18 cellular contexts compared by ENCODE assay signal in the genomic region with DNA sequence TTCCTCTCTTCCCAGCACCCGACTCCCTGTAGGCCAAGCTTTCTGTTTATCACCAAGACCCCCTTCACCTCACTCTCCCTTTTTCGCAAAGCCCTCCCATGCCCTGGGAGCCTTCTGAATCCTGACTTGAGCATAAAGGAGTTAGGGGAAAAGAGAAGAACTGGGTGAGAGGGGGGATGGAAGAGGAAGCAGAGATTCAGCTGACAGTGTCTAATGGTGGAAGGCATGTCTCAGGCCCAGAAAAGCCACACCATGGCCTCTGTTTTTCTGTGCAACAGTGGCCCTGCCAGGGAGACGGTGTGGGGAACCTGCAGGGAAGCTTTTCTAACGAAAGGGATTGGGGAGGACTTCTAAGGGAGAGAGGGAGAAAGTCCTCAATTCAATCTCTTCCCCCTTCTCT. TPM values are rescaled to one million over a fixed set of nuclear protein-coding genes. Genes with fewer than 3 reads are reported as not detected.
DNase-seq lines count a peak whose midpoint lies in the region; ATAC-seq and TF ChIP-seq lines count a peak whose summit lies in the region.
"Had no signal": no experiment of that assay in that cellular context is flagged by ENCODE, and none has a peak within 500 bp of the region (broad histone marks: within the 10 kb centered on the region; RNA-seq: fewer than 3 reads in every experiment).

No MANE protein-coding gene starts in this region.

- H3F3A ChIP-seq in PC-3 (ENCODE audit: low read length, unreplicated experiment) (no peaks in the 10 kb centered on the region), smooth muscle cell (ENCODE audit: low read depth) (peaks cover 11% of the 10 kb centered on the region)

- WGBS in esophagus squamous epithelium, 2 donors: 70 to 85% methylated on average over 3 of the region's 4 CpGs
- WGBS in smooth muscle cell (ENCODE audit: low lambda C conversion rate): 87% methylated on average over 4 of the region's 4 CpGs

- H3K4me3 ChIP-seq in DND-41 (ENCODE audit: low read depth in 1 of 2, low read length in 2 of 2) (no peak overlapping the region), PC-3 (ENCODE audit: low read length) (no peak overlapping the region), esophagus squamous epithelium (no peak overlapping the region), smooth muscle cell (no peak overlapping the region)
- no peak overlapping the region for H3K4me3 ChIP-seq in CD8-positive, alpha-beta T cell (ENCODE audit: low read depth, low read length)

- H3K9ac ChIP-seq in DND-41 (ENCODE audit: low read depth, low read length) (no peak overlapping the region), PC-3 (ENCODE audit: low read length) (no peak overlapping the region), smooth muscle cell (ENCODE audit: low read depth) (no peak overlapping the region)

- H3K9me3 ChIP-seq in DND-41 (ENCODE audit: insufficient read depth, low read length, severe bottlenecking): no peaks in the 10 kb centered on the region
- no peaks in the 10 kb centered on the region for H3K9me3 ChIP-seq in PC-3 (ENCODE audit: low read length)
- no peaks in the 10 kb centered on the region for H3K9me3 ChIP-seq in esophagus squamous epithelium
- H3K9me3 ChIP-seq in smooth muscle cell (replicated peaks; ENCODE audit: low read depth): no peaks in the 10 kb centered on the region
- H3K9me3 ChIP-seq in CD8-positive, alpha-beta T cell (ENCODE audit: low read length): no peaks in the 10 kb centered on the region

- no peaks in the 10 kb centered on the region for H3K36me3 ChIP-seq in DND-41 (ENCODE audit: insufficient read depth, low read length)
- H3K36me3 ChIP-seq in PC-3 (ENCODE audit: low read depth, low read length): no peaks in the 10 kb centered on the region
- H3K36me3 ChIP-seq in esophagus squamous epithelium: no peaks in the 10 kb centered on the region
- H3K36me3 ChIP-seq in smooth muscle cell (ENCODE audit: low read depth): no peaks in the 10 kb centered on the region
- H3K36me3 ChIP-seq in CD8-positive, alpha-beta T cell (ENCODE audit: insufficient read depth, low read length): no peaks in the 10 kb centered on the region

- ATAC-seq in DND-41 (ENCODE audit: insufficient read depth, low read depth): no peak
- no peak for ATAC-seq in PC-3
- ATAC-seq in CD8-positive, alpha-beta T cell: no peak
- ATAC-seq: activated CD8-positive, alpha-beta T cell treated with anti-CD3 and anti-CD28 coated beads, Interleukin-2, amount 10 ng/mL, durations not matched to agents 7 days and 5 days; activated naive CD4-positive, alpha-beta T cell treated with anti-CD3 and anti-CD28 coated beads, Interleukin-2, amount 50 U/mL, for 72 hours had no signal

- H3K4me3 Mint-ChIP-seq in CD8-positive, alpha-beta T cell: no peak overlapping the region
- H3K4me3 Mint-ChIP-seq in Calu3 (ENCODE audit: low read depth, unreplicated experiment): no peak overlapping the region
- H3K4me3 Mint-ChIP-seq: activated B cell treated with CpG ODN at 0.5 μM for 24 hours; activated CD8-positive, alpha-beta T cell treated with anti-CD3 and anti-CD28 coated beads, Interleukin-2, amount 10 ng/mL, durations not matched to agents 7 days and 5 days; endodermal cell; mesothelial cell of epicardium had no signal

- H3K27ac ChIP-seq in DND-41 (ENCODE audit: low read length) (no peak overlapping the region), PC-3 (ENCODE audit: low read length) (no peak overlapping the region), esophagus squamous epithelium (peak overlapping the region in 3 of 4 donors; percentile 34 to 83 (median 42)), smooth muscle cell (ENCODE audit: low read depth) (no peak overlapping the region)
- H3K27ac ChIP-seq in CD8-positive, alpha-beta T cell (ENCODE audit: low read depth, low read length): no peak overlapping the region

- CTCF ChIA-PET in PC-3 (lab: Charles Lee): no interaction called here
- CTCF ChIA-PET in CD8-positive, alpha-beta T cell (lab: Charles Lee): interaction anchor here (0.6 kb wide), 1 partner anchor 9 kb away, joined by 3 read pairs; no protein-coding TSS in a partner anchor
- CTCF ChIA-PET in Calu3 (lab: Charles Lee): interaction anchor here (1.1 to 1.5 kb wide), 4 partner anchors 14 to 32 kb away, joined by 3 to 4 read pairs (median 4); no protein-coding TSS in a partner anchor

- H3K4me1 Mint-ChIP-seq in CD8-positive, alpha-beta T cell (ENCODE audit: low read depth): peaks cover 8% of the 10 kb centered on the region
- peaks cover 33% of the 10 kb centered on the region for H3K4me1 Mint-ChIP-seq in Calu3 (ENCODE audit: low read depth, unreplicated experiment)

- no peaks in the 10 kb centered on the region for H3K27me3 Mint-ChIP-seq in CD8-positive, alpha-beta T cell (ENCODE audit: low read depth)
- no peaks in the 10 kb centered on the region for H3K27me3 Mint-ChIP-seq in Calu3 (ENCODE audit: unreplicated experiment)
- H3K27me3 Mint-ChIP-seq: activated B cell treated with CpG ODN at 0.5 μM for 24 hours had no signal

- intact Hi-C loops in PC-3 (cut with micrococcal nuclease) (no loop called here), esophagus squamous epithelium (cut with DNase I) (no loop called here), Calu3 (cut with micrococcal nuclease; ENCODE audit: unreplicated experiment) (no loop called here)
- intact Hi-C loops in CD8-positive, alpha-beta T cell (cut with DNase I, micrococcal nuclease): no loop called here

- H3K9me3 Mint-ChIP-seq in CD8-positive, alpha-beta T cell: no peaks in the 10 kb centered on the region
- no peaks in the 10 kb centered on the region for H3K9me3 Mint-ChIP-seq in Calu3 (ENCODE audit: low read depth, unreplicated experiment)
- H3K9me3 Mint-ChIP-seq: activated B cell treated with CpG ODN at 0.5 μM for 24 hours; activated naive CD4-positive, alpha-beta T cell treated with anti-CD3 and anti-CD28 coated beads, Interleukin-2, amount 50 U/mL, for 72 hours; endodermal cell; mesothelial cell of epicardium had no signal

- no peak for TF ChIP-seq CTCF in DND-41 (IDR thresholded peaks at IDR 0.05; ENCODE audit: borderline replicate concordance, extremely low read depth, low read length, poor library complexity, severe bottlenecking)
- no peak for TF ChIP-seq CTCF in PC-3 (conservative IDR thresholded peaks at IDR 0.05; ENCODE audit: low read depth, low read length)
- no peak for TF ChIP-seq CTCF in esophagus squamous epithelium (IDR thresholded peaks at IDR 0.05)
- TF ChIP-seq CTCF in smooth muscle cell (IDR thresholded peaks at IDR 0.05; ENCODE audit: borderline replicate concordance, insufficient read depth, poor library complexity, severe bottlenecking): no peak
- TF ChIP-seq CTCF in CD8-positive, alpha-beta T cell (IDR thresholded peaks at IDR 0.05): no peak
- no peak for TF ChIP-seq CTCF in Calu3 (IDR thresholded peaks at IDR 0.05; ENCODE audit: unreplicated experiment)

- no peaks in the 10 kb centered on the region for H3K4me1 ChIP-seq in DND-41 (ENCODE audit: insufficient read depth, low read length)
- peaks cover 5% of the 10 kb centered on the region for H3K4me1 ChIP-seq in PC-3 (ENCODE audit: insufficient read depth, low read length)
- H3K4me1 ChIP-seq in esophagus squamous epithelium: peaks cover 15 to 52% (median 21%) of the 10 kb centered on the region in 3 donors
- H3K4me1 ChIP-seq in smooth muscle cell (ENCODE audit: low read depth): no peaks in the 10 kb centered on the region
- peaks cover 6% of the 10 kb centered on the region for H3K4me1 ChIP-seq in CD8-positive, alpha-beta T cell (ENCODE audit: insufficient read depth, low read length)

- H3K79me2 ChIP-seq in DND-41 (ENCODE audit: insufficient read depth, low read length) (no peaks in the 10 kb centered on the region), PC-3 (ENCODE audit: low read length) (no peaks in the 10 kb centered on the region), smooth muscle cell (ENCODE audit: low read depth) (no peaks in the 10 kb centered on the region)

- BruUV-seq in PC-3 (replicated peaks; lab: Mats Ljungman, UMichigan): no TSS peak
- BruUV-seq in Calu3 (replicated peaks; lab: Mats Ljungman, UMichigan): no TSS peak

- H3K4me2 ChIP-seq in DND-41 (ENCODE audit: insufficient read depth, low read length) (no peak overlapping the region), PC-3 (ENCODE audit: low read length) (no peak overlapping the region), smooth muscle cell (no peak overlapping the region)

- POLR2A ChIA-PET in PC-3 (lab: Charles Lee; ENCODE audit: unreplicated experiment): no interaction called here
- POLR2A ChIA-PET in CD8-positive, alpha-beta T cell (lab: Charles Lee): no interaction called here

- H3K27me3 ChIP-seq in DND-41 (ENCODE audit: insufficient read depth, low read length, poor library complexity) (no peaks in the 10 kb centered on the region), PC-3 (ENCODE audit: low read length) (no peaks in the 10 kb centered on the region), esophagus squamous epithelium (no peaks in the 10 kb centered on the region), smooth muscle cell (ENCODE audit: low read depth) (no peaks in the 10 kb centered on the region)
- no peaks in the 10 kb centered on the region for H3K27me3 ChIP-seq in CD8-positive, alpha-beta T cell (ENCODE audit: insufficient read depth, low read length)

- H4K20me1 ChIP-seq in DND-41 (ENCODE audit: insufficient read depth, low read length) (no peaks in the 10 kb centered on the region), PC-3 (ENCODE audit: low read length) (no peaks in the 10 kb centered on the region), smooth muscle cell (ENCODE audit: low read depth) (no peaks in the 10 kb centered on the region)

- no peak overlapping the region for H3K27ac Mint-ChIP-seq in CD8-positive, alpha-beta T cell
- H3K27ac Mint-ChIP-seq in Calu3 (ENCODE audit: unreplicated experiment): no peak overlapping the region
- H3K27ac Mint-ChIP-seq: activated B cell treated with CpG ODN at 0.5 μM for 24 hours; activated CD8-positive, alpha-beta T cell treated with anti-CD3 and anti-CD28 coated beads, Interleukin-2, amount 10 ng/mL, durations not matched to agents 7 days and 5 days; endodermal cell; mesothelial cell of epicardium had no signal

- TF ChIP-seq POLR2A in esophagus squamous epithelium (IDR thresholded peaks at IDR 0.05): no peak

- no peak for DNase-seq in DND-41
- DNase-seq in PC-3: no peak
- no peak for DNase-seq in esophagus squamous epithelium (lab: John Stamatoyannopoulos, UW)
- DNase-seq in smooth muscle cell (lab: John Stamatoyannopoulos, UW; ENCODE audit: unreplicated experiment): no peak
- no peak for DNase-seq in NCI-H2227 treated with DMSO at 0.1 percent for 48 hours (lab: John Stamatoyannopoulos, UW)
- DNase-seq in CD8-positive, alpha-beta T cell: no peak
- DNase-seq in Calu3: no peak
- DNase-seq: activated B cell treated with CpG ODN at 0.5 μM for 24 hours; activated CD8-positive, alpha-beta T cell treated with anti-CD3 and anti-CD28 coated beads, Interleukin-2, amount 10 ng/mL, durations not matched to agents 7 days and 5 days; activated T-cell treated with anti-CD3 and anti-CD28 coated beads, Interleukin-2, amount 50 U/mL, for 48 hours; endodermal cell; Kasumi-1; NCI-H146; NK-92 treated with Interleukin-12 subunit alpha and Interleukin-12 subunit beta, amount 100 ng/mL, for 24 hours; stimulated activated CD4-positive, alpha-beta T cell treated with anti-CD3 and anti-CD28 coated beads, Interleukin-4, amount 100 ng/mL, for 4 hours; T-helper 2 cell had no signal

- H2AFZ ChIP-seq in DND-41 (ENCODE audit: low read depth, low read length): peak overlapping the region; percentile 9; the same call in 1 of the 2 replicates
- peak overlapping the region; percentile 16; the same call in 1 of the 2 replicates for H2AFZ ChIP-seq in PC-3 (ENCODE audit: low read length)
- H2AFZ ChIP-seq in smooth muscle cell (ENCODE audit: low read depth): peak overlapping the region; percentile 63

- H3K9me2 ChIP-seq in PC-3 (replicated peaks; ENCODE audit: low read length): no peaks in the 10 kb centered on the region

- no peaks in the 10 kb centered on the region for H3K36me3 Mint-ChIP-seq in CD8-positive, alpha-beta T cell
- no peaks in the 10 kb centered on the region for H3K36me3 Mint-ChIP-seq in Calu3 (ENCODE audit: insufficient read depth, unreplicated experiment)
- H3K36me3 Mint-ChIP-seq: activated naive CD4-positive, alpha-beta T cell treated with anti-CD3 and anti-CD28 coated beads, Interleukin-2, amount 50 U/mL, for 72 hours; mesothelial cell of epicardium had no signal

RNA-seq across cellular contexts. Expression of gene SLC30A1, which starts 32.9 kb away (rescaled TPM):
- total RNA-seq in PC-3 (2014; rRNA removed): 6.7 and 8.2 TPM in 2 replicates
- 10 to 100 TPM in 2 of 4 donors, 1 to 10 TPM in 2; 8.3 to 12.4 (median 10.3) TPM for total RNA-seq in esophagus squamous epithelium
- total RNA-seq in smooth muscle cell: 19.0 and 20.6 TPM in 2 replicates
- polyA plus RNA-seq in smooth muscle cell: 6.8 and 8.0 TPM in 2 replicates
- 1 to 10 TPM; 9.7 to 9.8 TPM for total RNA-seq in CD8-positive, alpha-beta T cell
- 15.5 and 25.3 TPM in 2 replicates for total RNA-seq in Calu3 (2022)

Comparison
In these comparisons a context has a peak if more than half of its experiments do, and no peak if none do; other contexts are left out.
1. H2AFZ ChIP-seq: peak in every context shown above with its lines; median percentile 63 in smooth muscle cell; 16 in PC-3; 9 in DND-41.
2. H3K27ac ChIP-seq: peak in esophagus squamous epithelium (3 of 4); none in DND-41 (single experiment), PC-3 (single experiment), smooth muscle cell (single experiment) and CD8-positive, alpha-beta T cell (single experiment).